ENCODE assay signal across 9 cellular contexts in genomic region chrX:72238183-72238582, GRCh38. TPM values are rescaled to one million over a fixed set of nuclear protein-coding genes. Genes with fewer than 3 reads are reported as not detected.
DNase-seq lines count a peak whose midpoint lies in the region; ATAC-seq, FAIRE-seq and TF ChIP-seq lines count a peak whose summit lies in the region.
"Had no signal": no experiment of that assay in that cellular context is flagged by ENCODE, and none has a peak within 500 bp of the region (broad histone marks: within the 10 kb centered on the region; RNA-seq: fewer than 3 reads in every experiment).

No MANE protein-coding gene starts in this region.

- no peaks in the 10 kb centered on the region for H3K9me3 Mint-ChIP-seq in effector memory CD8-positive, alpha-beta T cell

- H3K79me2 ChIP-seq in OCI-LY7 (ENCODE audit: insufficient read depth, low read depth, low read length): peaks cover 21% of the 10 kb centered on the region
- peaks cover 19% of the 10 kb centered on the region for H3K79me2 ChIP-seq in osteoblast (ENCODE audit: insufficient read depth, low read length)

- peak overlapping the region; percentile 64 for H2AFZ ChIP-seq in OCI-LY7 (ENCODE audit: low read length)
- H2AFZ ChIP-seq in osteoblast (ENCODE audit: low read length): no peak overlapping the region

- peaks cover 3% of the 10 kb centered on the region for H3K4me1 ChIP-seq in OCI-LY7 (ENCODE audit: insufficient read depth, low read length, poor library complexity, severe bottlenecking)
- H3K4me1 ChIP-seq in osteoblast (ENCODE audit: insufficient read depth, low read length): peaks cover 4% of the 10 kb centered on the region

- intact Hi-C loops in OCI-LY7 (cut with micrococcal nuclease; ENCODE audit: unreplicated experiment): loop anchor here (2.0 kb wide), 1 partner anchor 57 kb away; the partner anchor contains the start of gene PIN4

- H4K20me1 ChIP-seq in OCI-LY7 (ENCODE audit: insufficient read depth, low read length) (no peaks in the 10 kb centered on the region), osteoblast (ENCODE audit: insufficient read depth, low read length) (peaks cover 3% of the 10 kb centered on the region)

- no peak for ATAC-seq in effector memory CD8-positive, alpha-beta T cell (replicated peaks)
- no peak for ATAC-seq in GM21360 (IDR thresholded peaks at IDR 0.05; ENCODE audit: unreplicated experiment)
- no peak for ATAC-seq in HG03175 (IDR thresholded peaks at IDR 0.05; ENCODE audit: unreplicated experiment)

- H3K27ac ChIP-seq in OCI-LY7 (ENCODE audit: low read depth, low read length, poor library complexity, severe bottlenecking): peak overlapping the region; percentile 65
- peak overlapping the region; percentile 42 for H3K27ac ChIP-seq in osteoblast (ENCODE audit: low read depth, low read length)

- H3K36me3 ChIP-seq in OCI-LY7 (ENCODE audit: insufficient read depth, low read length): peaks cover 20% of the 10 kb centered on the region
- H3K36me3 ChIP-seq in osteoblast (ENCODE audit: insufficient read depth, low read length): no peaks in the 10 kb centered on the region

- BruUV-seq in OCI-LY7 (replicated peaks; lab: Mats Ljungman, UMichigan): no TSS peak

- FAIRE-seq in H54 (lab: Jason Lieb, UNC): no peak

- no peak for TF ChIP-seq CTCF in OCI-LY7 (conservative IDR thresholded peaks at IDR 0.05; ENCODE audit: low read length)
- TF ChIP-seq CTCF in osteoblast (IDR thresholded peaks at IDR 0.05; ENCODE audit: extremely low read depth, low read depth, low read length): no peak

- DNase-seq in NCI-H1105 treated with DMSO at 0.1 percent for 48 hours (lab: John Stamatoyannopoulos, UW) (peak; percentile 6), NCI-H1105 (lab: John Stamatoyannopoulos, UW) (no peak), OCI-LY7 (ENCODE audit: low spot score) (no peak), osteoblast (ENCODE audit: insufficient read length, low spot score, missing footprints) (peak; percentile 74), H54 (ENCODE audit: insufficient read length, low spot score) (no peak)
- DNase-seq in effector memory CD8-positive, alpha-beta T cell: no peak

- H3K9me3 ChIP-seq in OCI-LY7 (ENCODE audit: low read length): no peaks in the 10 kb centered on the region
- no peaks in the 10 kb centered on the region for H3K9me3 ChIP-seq in osteoblast (ENCODE audit: low read depth, low read length)
- H3K9me3 ChIP-seq: body of pancreas had no signal

- H3K4me2 ChIP-seq in OCI-LY7 (ENCODE audit: low read length) (peak overlapping the region; percentile 84), osteoblast (ENCODE audit: insufficient read depth, low read length) (peak overlapping the region; percentile 85)

- no peaks in the 10 kb centered on the region for H3K27me3 Mint-ChIP-seq in effector memory CD8-positive, alpha-beta T cell

- H3K4me1 Mint-ChIP-seq in effector memory CD8-positive, alpha-beta T cell (ENCODE audit: low read depth in 2 of 2): no peaks in the 10 kb centered on the region

- no peak for TF ChIP-seq POLR2A in H54 (IDR thresholded peaks at IDR 0.05; ENCODE audit: low read depth, low read length)

- H3K36me3 Mint-ChIP-seq in effector memory CD8-positive, alpha-beta T cell (ENCODE audit: insufficient read depth): no peaks in the 10 kb centered on the region

- no peak overlapping the region for H3K27ac Mint-ChIP-seq in effector memory CD8-positive, alpha-beta T cell

- H3K4me3 ChIP-seq in OCI-LY7 (ENCODE audit: low read depth, low read length, poor library complexity, severe bottlenecking) (peak overlapping the region; percentile 92), osteoblast (ENCODE audit: insufficient read depth, low read length) (peak overlapping the region; percentile 65)
- H3K4me3 ChIP-seq: body of pancreas had no signal

- POLR2A ChIA-PET in OCI-LY7 (lab: Charles Lee): interaction anchor here (1.0 to 1.2 kb wide), 5 partner anchors 17 to 57 kb away, joined by 3 to 5 read pairs (median 3); partner anchors contain the start of genes PIN4 and RPS4X

- H3K9me2 ChIP-seq in OCI-LY7 (ENCODE audit: insufficient read depth, low read length): no peaks in the 10 kb centered on the region

- H3K4me3 Mint-ChIP-seq in effector memory CD8-positive, alpha-beta T cell: peak overlapping the region; percentile 67 to 72

- CTCF ChIA-PET in OCI-LY7 (lab: Charles Lee; ENCODE audit: unreplicated experiment): interaction anchor here (0.9 kb wide), 1 partner anchor 40 kb away, joined by 3 read pairs; no protein-coding TSS in a partner anchor

- H3K27me3 ChIP-seq in osteoblast (ENCODE audit: insufficient read depth, low read length): peaks cover 7% of the 10 kb centered on the region
- H3K27me3 ChIP-seq: body of pancreas had no signal

RNA-seq across cellular contexts. Expression of gene ERCC6L, which starts 0.6 kb away (rescaled TPM):
- total RNA-seq in OCI-LY7 (2014; rRNA removed; shearing (Covaris generic)): 12.6 and 13.5 TPM in 2 replicates
- total RNA-seq in OCI-LY7 (2022) (14.1 and 14.7 TPM in 2 replicates), osteoblast (0.59 and 0.72 TPM in 2 replicates)
- total RNA-seq: body of pancreas had no signal

RNA-seq across cellular contexts. Expression of gene RPS4X, which starts 38.9 kb away (rescaled TPM):
- 1,046 and 1,157 TPM in 2 replicates for total RNA-seq in OCI-LY7 (2014; rRNA removed; shearing (Covaris generic))
- 1,024 and 1,064 TPM in 2 replicates for total RNA-seq in OCI-LY7 (2022)
- 487 and 926 TPM in 2 replicates for total RNA-seq in osteoblast

RNA-seq across cellular contexts. Expression of gene PIN4, which starts 56.6 kb away (rescaled TPM):
- total RNA-seq in OCI-LY7 (2014; rRNA removed; shearing (Covaris generic)): 12.3 and 33.6 TPM in 2 replicates
- total RNA-seq in OCI-LY7 (2022) (14.6 and 16.1 TPM in 2 replicates), osteoblast (10.6 and 13.8 TPM in 2 replicates)

Comparison
In these comparisons a context has a peak if more than half of its experiments do, and no peak if none do; other contexts are left out.
1. DNase-seq: peak in NCI-H1105 treated with DMSO at 0.1 percent for 48 hours (single experiment) and osteoblast (single experiment); none in NCI-H1105 (single experiment), OCI-LY7 (single experiment), effector memory CD8-positive, alpha-beta T cell (0 of 3) and H54 (single experiment).